21 cellular contexts compared by ENCODE assay signal in the genomic region with DNA sequence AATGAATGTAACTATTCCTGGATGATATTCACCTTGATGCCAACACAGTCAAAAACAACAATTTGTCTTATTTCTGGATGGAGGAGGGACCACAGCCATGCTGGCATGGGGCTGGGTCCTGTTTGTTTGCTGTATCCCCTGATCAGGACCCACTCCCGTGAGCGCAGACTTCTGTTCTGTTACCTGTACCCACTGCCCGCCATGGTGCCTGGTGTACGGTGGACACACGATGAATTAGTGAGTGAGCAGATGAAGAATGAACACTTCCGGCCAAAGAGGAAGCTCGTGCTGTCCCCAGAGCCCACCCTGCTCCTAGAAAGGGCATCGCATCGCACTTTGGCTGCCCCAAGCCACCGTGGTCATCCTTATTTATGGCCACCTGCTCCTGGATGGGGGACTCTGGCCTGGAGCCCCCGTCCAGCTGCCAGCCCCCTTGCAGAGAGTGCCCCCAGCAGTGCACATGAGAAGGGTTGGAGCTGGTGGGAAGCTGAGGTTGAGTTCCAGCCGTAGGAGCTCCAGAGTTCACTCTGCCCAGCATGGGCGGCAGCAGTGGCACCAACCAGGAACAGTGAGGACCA.
DNase-seq lines count a peak whose midpoint lies in the region; ATAC-seq, FAIRE-seq and TF ChIP-seq lines count a peak whose summit lies in the region.
"Had no signal": no experiment of that assay in that cellular context is flagged by ENCODE, and none has a peak within 500 bp of the region (broad histone marks: within the 10 kb centered on the region; RNA-seq: fewer than 3 reads in every experiment).

No MANE protein-coding gene starts in this region.

- H3K27me3 ChIP-seq in Caco-2 (replicated peaks; ENCODE audit: control insufficient read depth, insufficient read depth, low read length) (no peaks in the 10 kb centered on the region), K562 (ENCODE audit: control insufficient read depth in 2 of 2, insufficient read depth in 2 of 2, low read length in 2 of 2) (peaks cover 17 to 57% of the 10 kb centered on the region in 2 experiments; a peak in 3 of 5 replicates)
- H3K27me3 ChIP-seq: BE2C had no signal

- H3K9me1 ChIP-seq in K562 (ENCODE audit: control insufficient read depth, insufficient read depth, low read length) = no peaks in the 10 kb centered on the region

- no peak for ATAC-seq in K562
- ATAC-seq: HCT116, HepG2 had no signal

- peaks cover 15% of the 10 kb centered on the region for H3K4me1 ChIP-seq in Caco-2
- no peaks in the 10 kb centered on the region; a peak in 1 of 5 replicates for H3K4me1 ChIP-seq in K562 (replicated peaks in 1 of 2; ENCODE audit: control insufficient read depth in 2 of 2, insufficient read depth in 2 of 2, low read length in 2 of 2)
- H3K4me1 ChIP-seq: BE2C had no signal

- H3K27me3 Mint-ChIP-seq in Caco-2 (ENCODE audit: insufficient read depth, unreplicated experiment) (no peaks in the 10 kb centered on the region), progenitor cell of endocrine pancreas (peaks cover 6% of the 10 kb centered on the region)
- H3K27me3 Mint-ChIP-seq: IgD-negative memory B cell had no signal

- H4K20me1 ChIP-seq in K562 (replicated peaks; ENCODE audit: control insufficient read depth, insufficient read depth, low read length) = no peaks in the 10 kb centered on the region

- CTCF ChIA-PET in Caco-2 (lab: Charles Lee) (no interaction called here), K562 (lab: Yijun Ruan, JAX; ENCODE audit: low intra/inter-chr PET ratio) (no interaction called here)

- 0% methylated on average over 13 of the region's 13 CpGs for WGBS in K562 (ENCODE audit: insufficient coverage, low coverage, missing lambda C conversion rate)

- no peaks in the 10 kb centered on the region for H3K79me2 ChIP-seq in K562 (ENCODE audit: control insufficient read depth, insufficient read depth, low read length)

- H3K9me3 ChIP-seq in Caco-2 = no peaks in the 10 kb centered on the region
- H3K9me3 ChIP-seq in K562 (replicated peaks; ENCODE audit: control insufficient read depth, insufficient read depth, low read depth, low read length) = no peaks in the 10 kb centered on the region
- H3K9me3 ChIP-seq: BE2C had no signal

- in situ Hi-C loops in K562 (cut with MboI) = no loop called here

- peaks cover 68% of the 10 kb centered on the region for H3K36me3 Mint-ChIP-seq in Caco-2 (ENCODE audit: insufficient read depth, unreplicated experiment)
- H3K36me3 Mint-ChIP-seq in progenitor cell of endocrine pancreas (ENCODE audit: insufficient read depth) = peaks cover 17% of the 10 kb centered on the region
- H3K36me3 Mint-ChIP-seq: CD4-positive, CD25-positive, alpha-beta regulatory T cell; CD8-positive, alpha-beta memory T cell; IgD-negative memory B cell had no signal

- FAIRE-seq in K562 (lab: Jason Lieb, UNC) (no peak), urothelium cell line (lab: Jason Lieb, UNC) (peak; percentile 81)
- FAIRE-seq: D721Med, G401.6, GM12891, GM19239, H54, HepG2 had no signal

- no peak overlapping the region for H3K4me2 ChIP-seq in K562 (ENCODE audit: insufficient read depth, low read length)

- BruUV-seq in Caco-2 (replicated peaks; lab: Mats Ljungman, UMichigan) (no TSS peak), K562 (replicated peaks; lab: Mats Ljungman, UMichigan) (no TSS peak)

- intact Hi-C loops in Caco-2 (cut with micrococcal nuclease; ENCODE audit: unreplicated experiment) (no loop called here), K562 (cut with micrococcal nuclease) (no loop called here)

- H3K4me3 Mint-ChIP-seq in Caco-2 (ENCODE audit: unreplicated experiment) (no peak overlapping the region), progenitor cell of endocrine pancreas (ENCODE audit: low read depth) (no peak overlapping the region)
- H3K4me3 Mint-ChIP-seq: CD4-positive, CD25-positive, alpha-beta regulatory T cell; CD8-positive, alpha-beta memory T cell; HFFc6; IgD-negative memory B cell had no signal

- TF ChIP-seq POLR2A in K562 (conservative IDR thresholded peaks at IDR 0.05) = no peak

- no peak overlapping the region for H3K9ac ChIP-seq in K562 (ENCODE audit: insufficient read depth in 1 of 2, low read depth in 2 of 2, low read length in 2 of 2)
- H3K9ac ChIP-seq: GM23248 had no signal

- no peak overlapping the region for H3K4me3 ChIP-seq in Caco-2 (ENCODE audit: low read depth, low read length)
- no peak overlapping the region for H3K4me3 ChIP-seq in K562
- H3K4me3 ChIP-seq: GM23248 had no signal

- H3K36me3 ChIP-seq in Caco-2 (ENCODE audit: control insufficient read depth, insufficient read depth, low read length) = no peaks in the 10 kb centered on the region
- no peaks in the 10 kb centered on the region for H3K36me3 ChIP-seq in K562 (ENCODE audit: control insufficient read depth, insufficient read depth, low read length)
- H3K36me3 ChIP-seq: BE2C had no signal

- no peak for TF ChIP-seq CTCF in Caco-2 (IDR thresholded peaks at IDR 0.05; ENCODE audit: insufficient read depth in 1 of 2, low read depth in 1 of 2, low read length in 1 of 2, severe bottlenecking in 1 of 2, unreplicated experiment in 1 of 2)
- TF ChIP-seq CTCF in K562 (IDR thresholded peaks at IDR 0.05 in 2 of 3, conservative IDR thresholded peaks at IDR 0.05 in 1 of 3; ENCODE audit: insufficient read depth in 2 of 3, low read depth in 1 of 3, low read length in 3 of 3) = no peak
- no peak for TF ChIP-seq CTCF in progenitor cell of endocrine pancreas (IDR thresholded peaks at IDR 0.05; ENCODE audit: unreplicated experiment)

- H3K27ac Mint-ChIP-seq in Caco-2 (ENCODE audit: unreplicated experiment) (peak overlapping the region; percentile 29), progenitor cell of endocrine pancreas (peak overlapping the region; percentile 76)
- H3K27ac Mint-ChIP-seq: CD4-positive, CD25-positive, alpha-beta regulatory T cell; HFFc6 had no signal

- DNase-seq in Caco-2 = no peak
- DNase-seq in K562 (ENCODE audit: extremely low read depth in 1 of 4, low spot score in 3 of 4) = no peak
- DNase-seq in progenitor cell of endocrine pancreas (ENCODE audit: low spot score, unreplicated experiment) = no peak
- no peak for DNase-seq in urothelium cell line (ENCODE audit: low spot score)
- DNase-seq in retina = no peak
- no peak for DNase-seq in AG08395 (ENCODE audit: low spot score)
- DNase-seq: BE2C; C1 segment of cervical spinal cord; CD4-positive, CD25-positive, alpha-beta regulatory T cell; CD8-positive, alpha-beta memory T cell; COR-L47; GM23248; HFFc6 had no signal

- H3K4me1 Mint-ChIP-seq in Caco-2 (ENCODE audit: low read depth, unreplicated experiment) (peaks cover 11% of the 10 kb centered on the region), progenitor cell of endocrine pancreas (ENCODE audit: low read depth) (peaks cover 2% of the 10 kb centered on the region)
- H3K4me1 Mint-ChIP-seq: CD4-positive, CD25-positive, alpha-beta regulatory T cell; CD8-positive, alpha-beta memory T cell; IgD-negative memory B cell had no signal

- no peak overlapping the region for H2AFZ ChIP-seq in K562 (ENCODE audit: low read depth, low read length)
- H2AFZ ChIP-seq: GM23248 had no signal

- TF ChIP-seq RAD21 in K562 (CRISPR knock-in tag; conservative IDR thresholded peaks at IDR 0.05 in 1 of 2, IDR thresholded peaks at IDR 0.05 in 1 of 2) = no peak

- no peak overlapping the region for H3K27ac ChIP-seq in K562 (ENCODE audit: extremely low read depth, low read depth, low read length)
- H3K27ac ChIP-seq: GM23248 had no signal

- no peaks in the 10 kb centered on the region for H3K9me3 Mint-ChIP-seq in Caco-2 (ENCODE audit: unreplicated experiment)
- peaks cover 4% of the 10 kb centered on the region for H3K9me3 Mint-ChIP-seq in progenitor cell of endocrine pancreas (ENCODE audit: low read depth)

- TF ChIP-seq EP300 in K562 (IDR thresholded peaks at IDR 0.05; ENCODE audit: low read length) = no peak

- POLR2A ChIA-PET in Caco-2 (lab: Charles Lee) (no interaction called here), K562 (lab: Yijun Ruan, JAX) (no interaction called here)

TF ChIP-seq in K562, 482 proteins besides CTCF, POLR2A, EP300 and RAD21:
- TF ChIP-seq HNRNPUL1 (IDR thresholded peaks at IDR 0.05; ENCODE audit: low read length) (no peak), BACH1 (tag; IDR thresholded peaks at IDR 0.05) (0 out of 2 replicates have a peak, but pooled peaks have one; percentile 2)
